Comparison of ENCODE assay signal across 26 cellular contexts in the genomic region with DNA sequence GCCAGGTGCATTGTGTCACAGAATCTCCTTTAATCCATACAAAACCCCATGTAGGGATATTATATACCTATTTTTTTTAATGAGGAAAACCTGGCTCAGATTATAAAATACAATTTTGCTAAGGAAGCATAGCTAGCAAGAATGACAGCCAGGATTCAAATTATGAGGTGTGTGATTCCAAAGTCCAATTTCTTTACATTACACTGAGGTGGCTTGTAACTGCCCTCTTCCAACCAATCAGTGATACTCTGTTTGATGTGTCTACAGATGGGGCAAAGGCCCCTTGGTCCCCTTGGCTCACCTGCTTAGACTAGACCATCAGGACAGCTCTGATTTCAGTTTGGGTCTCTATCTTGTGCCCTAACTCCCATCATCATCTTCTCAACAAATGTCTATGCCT.
"Had no signal": no experiment of that assay in that cellular context is flagged by ENCODE, and none has a peak within 500 bp of the region (broad histone marks: within the 10 kb centered on the region; RNA-seq: fewer than 3 reads in every experiment).

No MANE protein-coding gene starts in this region.

- DNase-seq: activated CD4-positive, alpha-beta memory T cell treated with anti-CD3 and anti-CD28 coated beads for 36 hours; activated CD4-positive, alpha-beta T cell treated with anti-CD3 and anti-CD28 coated beads for 36 hours; activated CD4-positive, alpha-beta T cell treated with anti-CD3 and anti-CD28 coated beads, Interleukin-2, amount 10 ng/mL, durations not matched to agents 24 days and 14 days; activated CD4-positive, CD25-positive, alpha-beta regulatory T cell; activated CD4-positive, CD25-positive, alpha-beta regulatory T cell treated with anti-CD3 and anti-CD28 coated beads, Interleukin-2, amount 50 U/mL, for 72 hours; activated CD8-positive, alpha-beta memory T cell treated with anti-CD3 and anti-CD28 coated beads, Interleukin-2, amount 10 ng/mL, durations not matched to agents 7 days and 5 days; activated CD8-positive, alpha-beta memory T cell treated with anti-CD3 and anti-CD28 coated beads, Interleukin-2, amount 50 U/mL, for 4 hours; activated CD8-positive, alpha-beta T cell treated with anti-CD3 and anti-CD28 coated beads, Interleukin-2, amount 10 ng/mL, durations not matched to agents 7 days and 5 days; activated gamma-delta T cell; activated naive CD4-positive, alpha-beta T cell; activated naive CD4-positive, alpha-beta T cell treated with anti-CD3 and anti-CD28 coated beads, Interleukin-2, amount 10 ng/mL, durations not matched to agents 7 days and 5 days; activated naive CD8-positive, alpha-beta T cell treated with anti-CD3 and anti-CD28 coated beads, Interleukin-2, amount 10 ng/mL, durations not matched to agents 7 days and 5 days; activated T-cell treated with anti-CD3 and anti-CD28 coated beads, Interleukin-2, amount 50 U/mL, for 1 hour; activated T-cell treated with anti-CD3 and anti-CD28 coated beads, Interleukin-2, amount 50 U/mL, for 48 hours; caudate nucleus; effector CD8-positive, alpha-beta T cell; foreskin fibroblast; head of caudate nucleus; T-cell had no signal

- H3K9me3 Mint-ChIP-seq: activated CD4-positive, alpha-beta memory T cell treated with anti-CD3 and anti-CD28 coated beads for 36 hours; activated CD4-positive, alpha-beta T cell treated with anti-CD3 and anti-CD28 coated beads, Interleukin-2, amount 10 ng/mL, durations not matched to agents 24 days and 14 days; activated naive CD4-positive, alpha-beta T cell treated with anti-CD3 and anti-CD28 coated beads, Interleukin-2, amount 10 ng/mL, durations not matched to agents 7 days and 5 days; T-helper 1 cell treated with Interleukin-12 subunit alpha and Interleukin-12 subunit beta and Interleukin-4 antibody, amounts not matched to agents 30 μg/mL and 1 μg/mL, for 36 hours had no signal

- H3K9me3 ChIP-seq: ascending aorta, breast epithelium had no signal

- H3K27ac Mint-ChIP-seq: activated CD4-positive, alpha-beta memory T cell treated with anti-CD3 and anti-CD28 coated beads for 36 hours; activated CD4-positive, alpha-beta T cell treated with anti-CD3 and anti-CD28 coated beads for 36 hours; activated CD4-positive, alpha-beta T cell treated with anti-CD3 and anti-CD28 coated beads, Interleukin-2, amount 10 ng/mL, durations not matched to agents 24 days and 14 days; activated CD8-positive, alpha-beta memory T cell treated with anti-CD3 and anti-CD28 coated beads, Interleukin-2, amount 10 ng/mL, durations not matched to agents 7 days and 5 days; activated CD8-positive, alpha-beta T cell treated with anti-CD3 and anti-CD28 coated beads, Interleukin-2, amount 10 ng/mL, durations not matched to agents 7 days and 5 days; activated naive CD4-positive, alpha-beta T cell treated with anti-CD3 and anti-CD28 coated beads, Interleukin-2, amount 10 ng/mL, durations not matched to agents 7 days and 5 days; activated naive CD4-positive, alpha-beta T cell treated with anti-CD3 and anti-CD28 coated beads, Interleukin-2, amount 50 U/mL, for 72 hours; activated naive CD8-positive, alpha-beta T cell treated with anti-CD3 and anti-CD28 coated beads, Interleukin-2, amount 10 ng/mL, durations not matched to agents 7 days and 5 days; brain; T-cell; T-helper 1 cell treated with Interleukin-12 subunit alpha and Interleukin-12 subunit beta and Interleukin-4 antibody, amounts not matched to agents 30 μg/mL and 1 μg/mL, for 36 hours; T-helper 2 cell treated with Interferon-gamma antibody and Interleukin-4, amounts not matched to agents 5 μg/mL and 100 μg/mL, for 36 hours had no signal

- ATAC-seq: activated CD4-positive, alpha-beta T cell treated with anti-CD3 and anti-CD28 coated beads for 36 hours; activated CD8-positive, alpha-beta memory T cell treated with anti-CD3 and anti-CD28 coated beads, Interleukin-2, amount 10 ng/mL, durations not matched to agents 7 days and 5 days; activated CD8-positive, alpha-beta T cell treated with anti-CD3 and anti-CD28 coated beads, Interleukin-2, amount 10 ng/mL, durations not matched to agents 7 days and 5 days; activated naive CD4-positive, alpha-beta T cell treated with anti-CD3 and anti-CD28 coated beads, Interleukin-2, amount 50 U/mL, for 72 hours; T-cell had no signal

- H3K27ac ChIP-seq: ascending aorta, epithelial cell of prostate had no signal

- H3K4me3 ChIP-seq: ascending aorta, breast epithelium had no signal

- H3K4me1 Mint-ChIP-seq: activated CD4-positive, alpha-beta T cell treated with anti-CD3 and anti-CD28 coated beads for 36 hours; activated CD4-positive, alpha-beta T cell treated with anti-CD3 and anti-CD28 coated beads, Interleukin-2, amount 10 ng/mL, durations not matched to agents 24 days and 14 days; activated CD8-positive, alpha-beta memory T cell treated with anti-CD3 and anti-CD28 coated beads, Interleukin-2, amount 10 ng/mL, durations not matched to agents 7 days and 5 days; activated naive CD4-positive, alpha-beta T cell treated with anti-CD3 and anti-CD28 coated beads, Interleukin-2, amount 10 ng/mL, durations not matched to agents 7 days and 5 days; activated naive CD8-positive, alpha-beta T cell treated with anti-CD3 and anti-CD28 coated beads, Interleukin-2, amount 10 ng/mL, durations not matched to agents 7 days and 5 days; T-cell had no signal

- H3K36me3 Mint-ChIP-seq: activated CD4-positive, alpha-beta memory T cell treated with anti-CD3 and anti-CD28 coated beads for 36 hours; activated CD8-positive, alpha-beta memory T cell treated with anti-CD3 and anti-CD28 coated beads, Interleukin-2, amount 10 ng/mL, durations not matched to agents 7 days and 5 days; activated naive CD4-positive, alpha-beta T cell treated with anti-CD3 and anti-CD28 coated beads, Interleukin-2, amount 10 ng/mL, durations not matched to agents 7 days and 5 days; activated naive CD8-positive, alpha-beta T cell treated with anti-CD3 and anti-CD28 coated beads, Interleukin-2, amount 10 ng/mL, durations not matched to agents 7 days and 5 days; T-cell had no signal

- H3K4me1 ChIP-seq: breast epithelium had no signal

- H3K27me3 ChIP-seq: ascending aorta, breast epithelium had no signal

- H3K27me3 Mint-ChIP-seq: activated CD4-positive, alpha-beta memory T cell treated with anti-CD3 and anti-CD28 coated beads for 36 hours; activated CD4-positive, alpha-beta T cell treated with anti-CD3 and anti-CD28 coated beads for 36 hours; activated CD4-positive, alpha-beta T cell treated with anti-CD3 and anti-CD28 coated beads, Interleukin-2, amount 10 ng/mL, durations not matched to agents 24 days and 14 days; activated CD8-positive, alpha-beta memory T cell treated with anti-CD3 and anti-CD28 coated beads, Interleukin-2, amount 10 ng/mL, durations not matched to agents 7 days and 5 days; activated naive CD4-positive, alpha-beta T cell treated with anti-CD3 and anti-CD28 coated beads, Interleukin-2, amount 10 ng/mL, durations not matched to agents 7 days and 5 days; activated naive CD8-positive, alpha-beta T cell treated with anti-CD3 and anti-CD28 coated beads, Interleukin-2, amount 10 ng/mL, durations not matched to agents 7 days and 5 days; T-cell had no signal

- H3K36me3 ChIP-seq: breast epithelium had no signal

- H3K4me3 Mint-ChIP-seq: activated CD4-positive, alpha-beta memory T cell treated with anti-CD3 and anti-CD28 coated beads for 36 hours; activated CD4-positive, alpha-beta T cell treated with anti-CD3 and anti-CD28 coated beads for 36 hours; activated CD4-positive, alpha-beta T cell treated with anti-CD3 and anti-CD28 coated beads, Interleukin-2, amount 10 ng/mL, durations not matched to agents 24 days and 14 days; activated CD8-positive, alpha-beta memory T cell treated with anti-CD3 and anti-CD28 coated beads, Interleukin-2, amount 10 ng/mL, durations not matched to agents 7 days and 5 days; activated CD8-positive, alpha-beta T cell treated with anti-CD3 and anti-CD28 coated beads, Interleukin-2, amount 10 ng/mL, durations not matched to agents 7 days and 5 days; activated naive CD4-positive, alpha-beta T cell treated with anti-CD3 and anti-CD28 coated beads, Interleukin-2, amount 10 ng/mL, durations not matched to agents 7 days and 5 days; activated naive CD8-positive, alpha-beta T cell treated with anti-CD3 and anti-CD28 coated beads, Interleukin-2, amount 10 ng/mL, durations not matched to agents 7 days and 5 days; brain; T-cell; T-helper 1 cell treated with Interleukin-12 subunit alpha and Interleukin-12 subunit beta and Interleukin-4 antibody, amounts not matched to agents 30 μg/mL and 1 μg/mL, for 36 hours; T-helper 2 cell treated with Interferon-gamma antibody and Interleukin-4, amounts not matched to agents 5 μg/mL and 100 μg/mL, for 36 hours had no signal
